ENCODE assay signal across 9 cellular contexts in genomic region chr4:46993075-46994006, GRCh38. TPM values are rescaled to one million over a fixed set of nuclear protein-coding genes. Genes with fewer than 3 reads are reported as not detected.
DNase-seq lines count a peak whose midpoint lies in the region; ATAC-seq and TF ChIP-seq lines count a peak whose summit lies in the region.
"Had no signal": no experiment of that assay in that cellular context is flagged by ENCODE, and none has a peak within 500 bp of the region (broad histone marks: within the 10 kb centered on the region; RNA-seq: fewer than 3 reads in every experiment).

Gene GABRA4, minus strand, starts transcription at chr4:46993581. Its CDS starts 157 bp downstream, at chr4:46993424.

- H3K9me3 Mint-ChIP-seq in activated naive CD4-positive, alpha-beta T cell treated with anti-CD3 and anti-CD28 coated beads, Interleukin-2, amount 10 ng/mL, durations not matched to agents 7 days and 5 days: no peaks in the 10 kb centered on the region
- no peaks in the 10 kb centered on the region for H3K9me3 Mint-ChIP-seq in central memory CD8-positive, alpha-beta T cell

- H3K4me3 ChIP-seq in lower leg skin (ENCODE audit: low read depth, poor library complexity, severe bottlenecking): peak within 1 kb of the TSS; percentile 12

- CTCF ChIA-PET in activated naive CD4-positive, alpha-beta T cell treated with anti-CD3 and anti-CD28 coated beads, Interleukin-2, amount 10 ng/mL, durations not matched to agents 7 days and 5 days (lab: Charles Lee): no interaction called here

- 2% methylated on average over 53 to 60 of the region's 67 CpGs for WGBS in lower leg skin, 2 donors

- no peak for TF ChIP-seq POLR2A in lower leg skin (IDR thresholded peaks at IDR 0.05)

- H3K27ac Mint-ChIP-seq in activated naive CD4-positive, alpha-beta T cell treated with anti-CD3 and anti-CD28 coated beads, Interleukin-2, amount 10 ng/mL, durations not matched to agents 7 days and 5 days: no peak within 1 kb of the TSS
- no peak within 1 kb of the TSS for H3K27ac Mint-ChIP-seq in central memory CD8-positive, alpha-beta T cell (ENCODE audit: low read depth)

- H3K36me3 Mint-ChIP-seq in activated naive CD4-positive, alpha-beta T cell treated with anti-CD3 and anti-CD28 coated beads, Interleukin-2, amount 10 ng/mL, durations not matched to agents 7 days and 5 days: no peaks in the 10 kb centered on the region
- no peaks in the 10 kb centered on the region for H3K36me3 Mint-ChIP-seq in central memory CD8-positive, alpha-beta T cell (ENCODE audit: insufficient read depth)

- no peak for DNase-seq in activated naive CD4-positive, alpha-beta T cell treated with anti-CD3 and anti-CD28 coated beads, Interleukin-2, amount 10 ng/mL, durations not matched to agents 7 days and 5 days
- DNase-seq in activated naive CD4-positive, alpha-beta T cell treated with anti-CD3 and anti-CD28 coated beads, Interleukin-2, amount 50 U/mL, for 16 hours: no peak
- DNase-seq in central memory CD8-positive, alpha-beta T cell (ENCODE audit: low spot score in 2 of 2): no peak
- DNase-seq in lower leg skin (ENCODE audit: low spot score in 2 of 2): no peak
- no peak for DNase-seq in A172 (ENCODE audit: low spot score)
- no peak for DNase-seq in NCI-H526 treated with DMSO at 0.1 percent for 48 hours (lab: John Stamatoyannopoulos, UW)
- DNase-seq: kidney glomerular epithelial cell had no signal

- H3K27me3 Mint-ChIP-seq in activated naive CD4-positive, alpha-beta T cell treated with anti-CD3 and anti-CD28 coated beads, Interleukin-2, amount 10 ng/mL, durations not matched to agents 7 days and 5 days: peaks cover 41% of the 10 kb centered on the region
- H3K27me3 Mint-ChIP-seq in central memory CD8-positive, alpha-beta T cell: peaks cover 67% of the 10 kb centered on the region

- H3K4me3 Mint-ChIP-seq in activated naive CD4-positive, alpha-beta T cell treated with anti-CD3 and anti-CD28 coated beads, Interleukin-2, amount 10 ng/mL, durations not matched to agents 7 days and 5 days: peak within 1 kb of the TSS; percentile 47
- H3K4me3 Mint-ChIP-seq in central memory CD8-positive, alpha-beta T cell: peak within 1 kb of the TSS; percentile 39

- ATAC-seq in central memory CD8-positive, alpha-beta T cell (replicated peaks; ENCODE audit: extremely low read depth, poor library complexity, severe bottlenecking): no peak
- ATAC-seq in GM21423 (IDR thresholded peaks at IDR 0.05; ENCODE audit: unreplicated experiment): no peak
- no peak for ATAC-seq in HG02571 (IDR thresholded peaks at IDR 0.05; ENCODE audit: unreplicated experiment)

- intact Hi-C loops in lower leg skin (cut with DNase I; ENCODE audit: low total_unique reads): no loop called here

- peaks cover 15% of the 10 kb centered on the region for H3K4me1 Mint-ChIP-seq in activated naive CD4-positive, alpha-beta T cell treated with anti-CD3 and anti-CD28 coated beads, Interleukin-2, amount 10 ng/mL, durations not matched to agents 7 days and 5 days
- H3K4me1 Mint-ChIP-seq in central memory CD8-positive, alpha-beta T cell: peaks cover 15% of the 10 kb centered on the region

- TF ChIP-seq CTCF in lower leg skin (IDR thresholded peaks at IDR 0.05): no peak

RNA-seq across cellular contexts. Expression of gene GABRA4, which starts in this region (rescaled TPM):
- under 1 TPM in 3 of 4 donors, not detected in 1; 0.08 to 0.71 (median 0.27) TPM for total RNA-seq in lower leg skin
- 1.1 TPM in 1 of 2 replicates, not detected in the other for total RNA-seq in A172 (2014; rRNA removed; shearing (Covaris generic))
